In genomic region chr2:182367401-182367800, GRCh38 we compare ENCODE assay signal across 22 cellular contexts. TPM values are rescaled to one million over a fixed set of nuclear protein-coding genes. Genes with fewer than 3 reads are reported as not detected.
"Had no signal": no experiment of that assay in that cellular context is flagged by ENCODE, and none has a peak within 500 bp of the region (broad histone marks: within the 10 kb centered on the region; RNA-seq: fewer than 3 reads in every experiment).

No MANE protein-coding gene starts in this region.

- H3K4me3 ChIP-seq: esophagus muscularis mucosa, pancreas, prostate gland, right atrium auricular region, spleen, testis had no signal

- FAIRE-seq: bronchial epithelial cell, TTC549 had no signal

- H3K36me3 ChIP-seq: esophagus muscularis mucosa, pancreas, prostate gland, right atrium auricular region, spleen had no signal

- DNase-seq: activated CD4-positive, alpha-beta T cell treated with anti-CD3 and anti-CD28 coated beads for 4 hours; activated CD4-positive, alpha-beta T cell treated with anti-CD3 and anti-CD28 coated beads, Interleukin-2, amount 50 U/mL, for 4 hours; activated effector memory CD4-positive, alpha-beta T cell treated with Interleukin-2 at 50 U/mL for 16 hours; activated naive CD4-positive, alpha-beta T cell treated with Interleukin-2 at 50 U/mL for 16 hours; anterior cingulate cortex; endodermal cell; foreskin keratinocyte; mammary epithelial cell; naive thymus-derived CD8-positive, alpha-beta T cell; nucleus accumbens; pancreas; spleen; stimulated activated naive CD4-positive, alpha-beta T cell; SW 1271; T-helper 9 cell; testis had no signal

- H3K9me3 ChIP-seq: esophagus muscularis mucosa, pancreas, prostate gland, right atrium auricular region, spleen, testis had no signal

- H3K27ac ChIP-seq: foreskin keratinocyte, pancreas, prostate gland, right atrium auricular region, spleen, testis, VCaP had no signal

- H3K4me1 ChIP-seq: pancreas, prostate gland, right atrium auricular region had no signal

- H3K27me3 ChIP-seq: esophagus muscularis mucosa, foreskin keratinocyte, pancreas, right atrium auricular region, spleen, testis had no signal

RNA-seq across cellular contexts. Expression of gene PDE1A, which starts 59.4 kb away (rescaled TPM):
- total RNA-seq: mammary epithelial cell; naive thymus-derived CD8-positive, alpha-beta T cell had no signal
- polyA plus RNA-seq: foreskin keratinocyte; naive thymus-derived CD8-positive, alpha-beta T cell had no signal
